In genomic region chr21:37071561-37072238, GRCh38 we compare ENCODE assay signal across 8 cellular contexts. TPM values are rescaled to one million over a fixed set of nuclear protein-coding genes. Genes with fewer than 3 reads are reported as not detected.
DNase-seq lines count a peak whose midpoint lies in the region; ATAC-seq and TF ChIP-seq lines count a peak whose summit lies in the region.

No MANE protein-coding gene starts in this region.

- peak; percentile 60 for DNase-seq in GM04504 (ENCODE audit: low read depth)
- peak; percentile 20 for DNase-seq in MV-4-11 (lab: John Stamatoyannopoulos, UW)
- DNase-seq in activated T-helper 2 cell treated with anti-CD3 and anti-CD28 coated beads, Interferon-gamma antibody, Interleukin-2, Interleukin-4, amounts not matched to agents 10 μg/mL and 5 μg/mL and 100 μg/mL, durations not matched to agents 14 hours and 24 hours and 36 hours (ENCODE audit: low spot score): no peak
- peak; percentile 55 for DNase-seq in globus pallidus (ENCODE audit: low spot score)
- no peak for DNase-seq in osteocyte (ENCODE audit: extremely low spot score, unreplicated experiment)
- DNase-seq in stimulated activated naive CD4-positive, alpha-beta T cell treated with Interleukin-2 at 50 U/mL for 16 hours (lab: John Stamatoyannopoulos, UW): no peak
- DNase-seq in ecto neural progenitor cell (ENCODE audit: low spot score): no peak

- peak overlapping the region; percentile 81 for H3K4me3 Mint-ChIP-seq in activated T-helper 2 cell treated with anti-CD3 and anti-CD28 coated beads, Interferon-gamma antibody, Interleukin-2, Interleukin-4, amounts not matched to agents 10 μg/mL and 5 μg/mL and 100 μg/mL, durations not matched to agents 14 hours and 24 hours and 36 hours (ENCODE audit: low read depth)
- peak overlapping the region; percentile 83 for H3K4me3 Mint-ChIP-seq in osteocyte (ENCODE audit: unreplicated experiment)

- intact Hi-C loops in activated T-helper 2 cell treated with anti-CD3 and anti-CD28 coated beads, Interferon-gamma antibody, Interleukin-2, Interleukin-4, amounts not matched to agents 10 μg/mL and 5 μg/mL and 100 μg/mL, durations not matched to agents 14 hours and 24 hours and 36 hours (cut with micrococcal nuclease): loop anchor here (1.0 to 5.0 kb wide), 5 partner anchors 47 to 195 kb away; partner anchors contain the start of genes HLCS and VPS26C

- H3K9me3 Mint-ChIP-seq in activated T-helper 2 cell treated with anti-CD3 and anti-CD28 coated beads, Interferon-gamma antibody, Interleukin-2, Interleukin-4, amounts not matched to agents 10 μg/mL and 5 μg/mL and 100 μg/mL, durations not matched to agents 14 hours and 24 hours and 36 hours: no peaks in the 10 kb centered on the region
- H3K9me3 Mint-ChIP-seq in osteocyte (ENCODE audit: unreplicated experiment): no peaks in the 10 kb centered on the region

- peak overlapping the region; percentile 78 for H3K27ac Mint-ChIP-seq in activated T-helper 2 cell treated with anti-CD3 and anti-CD28 coated beads, Interferon-gamma antibody, Interleukin-2, Interleukin-4, amounts not matched to agents 10 μg/mL and 5 μg/mL and 100 μg/mL, durations not matched to agents 14 hours and 24 hours and 36 hours
- peak overlapping the region; percentile 98 for H3K27ac Mint-ChIP-seq in osteocyte (ENCODE audit: unreplicated experiment)

- H3K27me3 Mint-ChIP-seq in activated T-helper 2 cell treated with anti-CD3 and anti-CD28 coated beads, Interferon-gamma antibody, Interleukin-2, Interleukin-4, amounts not matched to agents 10 μg/mL and 5 μg/mL and 100 μg/mL, durations not matched to agents 14 hours and 24 hours and 36 hours (ENCODE audit: low read depth): no peaks in the 10 kb centered on the region
- H3K27me3 Mint-ChIP-seq in osteocyte (ENCODE audit: unreplicated experiment): no peaks in the 10 kb centered on the region

- no peak for ATAC-seq in GM21576 (IDR thresholded peaks at IDR 0.05; ENCODE audit: unreplicated experiment)

- no peak for TF ChIP-seq CTCF in osteocyte (IDR thresholded peaks at IDR 0.05)

- peaks cover 36% of the 10 kb centered on the region for H3K36me3 Mint-ChIP-seq in activated T-helper 2 cell treated with anti-CD3 and anti-CD28 coated beads, Interferon-gamma antibody, Interleukin-2, Interleukin-4, amounts not matched to agents 10 μg/mL and 5 μg/mL and 100 μg/mL, durations not matched to agents 14 hours and 24 hours and 36 hours (ENCODE audit: low read depth)
- peaks cover 22% of the 10 kb centered on the region for H3K36me3 Mint-ChIP-seq in osteocyte (ENCODE audit: unreplicated experiment)

- H3K4me1 Mint-ChIP-seq in activated T-helper 2 cell treated with anti-CD3 and anti-CD28 coated beads, Interferon-gamma antibody, Interleukin-2, Interleukin-4, amounts not matched to agents 10 μg/mL and 5 μg/mL and 100 μg/mL, durations not matched to agents 14 hours and 24 hours and 36 hours (ENCODE audit: low read depth): peaks cover 39% of the 10 kb centered on the region
- peaks cover 35% of the 10 kb centered on the region for H3K4me1 Mint-ChIP-seq in osteocyte (ENCODE audit: unreplicated experiment)

RNA-seq across cellular contexts. Expression of gene PIGP, which starts 1.2 kb away (rescaled TPM):
- total RNA-seq in activated T-helper 2 cell treated with anti-CD3 and anti-CD28 coated beads, Interferon-gamma antibody, Interleukin-2, Interleukin-4, amounts not matched to agents 10 μg/mL and 5 μg/mL and 100 μg/mL, durations not matched to agents 14 hours and 24 hours and 36 hours: 20.6 and 23.7 TPM in 2 replicates
- total RNA-seq in osteocyte: 16.0 and 19.7 TPM in 2 replicates

RNA-seq across cellular contexts. Expression of gene TTC3, which starts 1.4 kb away (rescaled TPM):
- total RNA-seq in activated T-helper 2 cell treated with anti-CD3 and anti-CD28 coated beads, Interferon-gamma antibody, Interleukin-2, Interleukin-4, amounts not matched to agents 10 μg/mL and 5 μg/mL and 100 μg/mL, durations not matched to agents 14 hours and 24 hours and 36 hours: 60.9 and 66.8 TPM in 2 replicates
- 242 and 252 TPM in 2 replicates for total RNA-seq in osteocyte

Comparison
In these comparisons a context has a peak if more than half of its experiments do, and no peak if none do; other contexts are left out.
1. DNase-seq: peak in GM04504 (single experiment), MV-4-11 (single experiment) and globus pallidus (single experiment); none in activated T-helper 2 cell treated with anti-CD3 and anti-CD28 coated beads, Interferon-gamma antibody, Interleukin-2, Interleukin-4, amounts not matched to agents 10 μg/mL and 5 μg/mL and 100 μg/mL, durations not matched to agents 14 hours and 24 hours and 36 hours (single experiment), osteocyte (single experiment), stimulated activated naive CD4-positive, alpha-beta T cell treated with Interleukin-2 at 50 U/mL for 16 hours (single experiment) and ecto neural progenitor cell (single experiment).